ENCODE assay signal across 15 cellular contexts in genomic region chr7:155469311-155470185, GRCh38.
DNase-seq lines count a peak whose midpoint lies in the region; ATAC-seq lines count a peak whose summit lies in the region.
"Had no signal": no experiment of that assay in that cellular context is flagged by ENCODE, and none has a peak within 500 bp of the region (broad histone marks: within the 10 kb centered on the region; RNA-seq: fewer than 3 reads in every experiment).

No MANE protein-coding gene starts in this region.

- H3K4me3 Mint-ChIP-seq in activated naive CD4-positive, alpha-beta T cell treated with anti-CD3 and anti-CD28 coated beads, Interleukin-2, amount 10 ng/mL, durations not matched to agents 7 days and 5 days = no peak overlapping the region
- H3K4me3 Mint-ChIP-seq in stimulated activated naive B cell treated with anti-CD40 and anti-IgM and Interleukin-4, amounts not matched to agents 10 μg/mL and 1 μg/mL and 100 μg/mL, for 72 hours = no peak overlapping the region

- peaks cover 100% of the 10 kb centered on the region for H3K27me3 Mint-ChIP-seq in activated naive CD4-positive, alpha-beta T cell treated with anti-CD3 and anti-CD28 coated beads, Interleukin-2, amount 10 ng/mL, durations not matched to agents 7 days and 5 days
- peaks cover 76 to 99% of the 10 kb centered on the region in 2 donors for H3K27me3 Mint-ChIP-seq in stimulated activated naive B cell treated with anti-CD40 and anti-IgM and Interleukin-4, amounts not matched to agents 10 μg/mL and 1 μg/mL and 100 μg/mL, for 72 hours

- peak overlapping the region; percentile 52; the same call in 1 of the 2 replicates for H3K27ac ChIP-seq in SK-N-MC
- H3K27ac ChIP-seq: BLaER1 treated with 17β-estradiol and CSF1 and Interleukin-3, amounts not matched to agents 10 nM and 100 nM; KMS-11; SJCRH30 had no signal

- H3K9me3 ChIP-seq in SK-N-MC (ENCODE audit: low read depth, low read length) (no peaks in the 10 kb centered on the region), iPS-15b (ENCODE audit: control insufficient read depth, insufficient read depth, low read length) (no peaks in the 10 kb centered on the region)
- H3K9me3 ChIP-seq: BLaER1 treated with 17β-estradiol and CSF1 and Interleukin-3, amounts not matched to agents 10 nM and 100 nM; SJCRH30 had no signal

- H3K9ac ChIP-seq in SK-N-MC (ENCODE audit: insufficient read length) (no peak overlapping the region), iPS-15b (ENCODE audit: low read depth, low read length) (no peak overlapping the region)
- H3K9ac ChIP-seq: BLaER1 treated with 17β-estradiol and CSF1 and Interleukin-3, amounts not matched to agents 10 nM and 100 nM; KMS-11 had no signal

- no peak for DNase-seq in activated naive CD4-positive, alpha-beta T cell treated with anti-CD3 and anti-CD28 coated beads, Interleukin-2, amount 10 ng/mL, durations not matched to agents 7 days and 5 days
- no peak for DNase-seq in activated naive CD4-positive, alpha-beta T cell treated with Interleukin-2 at 50 U/mL for 16 hours
- no peak for DNase-seq in SK-N-MC (ENCODE audit: low read depth, low spot score)
- no peak for DNase-seq in stimulated activated naive B cell treated with anti-CD40 and anti-IgM and Interleukin-4, amounts not matched to agents 10 μg/mL and 1 μg/mL and 100 μg/mL, for 72 hours
- no peak for DNase-seq in hepatic stellate cell (ENCODE audit: low spot score)
- DNase-seq in stimulated activated naive CD4-positive, alpha-beta T cell treated with Interleukin-2 at 50 U/mL for 16 hours (lab: John Stamatoyannopoulos, UW) = no peak
- DNase-seq in cortex of kidney (lab: John Stamatoyannopoulos, UW) = no peak
- DNase-seq: GF-D8, NCI-H774, RPMI8226, SJCRH30 had no signal

- H3K27me3 ChIP-seq in iPS-15b (ENCODE audit: control insufficient read depth, insufficient read depth, low read length) = peaks cover 99% of the 10 kb centered on the region

- H3K4me3 ChIP-seq in SK-N-MC = no peak overlapping the region
- H3K4me3 ChIP-seq in iPS-15b (ENCODE audit: low read depth, low read length) = peak overlapping the region; percentile 1
- H3K4me3 ChIP-seq: BLaER1 treated with 17β-estradiol and CSF1 and Interleukin-3, amounts not matched to agents 10 nM and 100 nM; SJCRH30 had no signal

- H3K4me1 ChIP-seq in iPS-15b (ENCODE audit: control insufficient read depth, insufficient read depth, low read length) = peaks cover 6% of the 10 kb centered on the region

- H3K36me3 Mint-ChIP-seq in activated naive CD4-positive, alpha-beta T cell treated with anti-CD3 and anti-CD28 coated beads, Interleukin-2, amount 10 ng/mL, durations not matched to agents 7 days and 5 days = no peaks in the 10 kb centered on the region
- no peaks in the 10 kb centered on the region for H3K36me3 Mint-ChIP-seq in stimulated activated naive B cell treated with anti-CD40 and anti-IgM and Interleukin-4, amounts not matched to agents 10 μg/mL and 1 μg/mL and 100 μg/mL, for 72 hours

- peaks cover 11% of the 10 kb centered on the region for H3K4me1 Mint-ChIP-seq in activated naive CD4-positive, alpha-beta T cell treated with anti-CD3 and anti-CD28 coated beads, Interleukin-2, amount 10 ng/mL, durations not matched to agents 7 days and 5 days
- H3K4me1 Mint-ChIP-seq in stimulated activated naive B cell treated with anti-CD40 and anti-IgM and Interleukin-4, amounts not matched to agents 10 μg/mL and 1 μg/mL and 100 μg/mL, for 72 hours = peaks cover 22 to 44% of the 10 kb centered on the region in 2 donors

- H3K9me3 Mint-ChIP-seq in activated naive CD4-positive, alpha-beta T cell treated with anti-CD3 and anti-CD28 coated beads, Interleukin-2, amount 10 ng/mL, durations not matched to agents 7 days and 5 days = no peaks in the 10 kb centered on the region
- no peaks in the 10 kb centered on the region for H3K9me3 Mint-ChIP-seq in stimulated activated naive B cell treated with anti-CD40 and anti-IgM and Interleukin-4, amounts not matched to agents 10 μg/mL and 1 μg/mL and 100 μg/mL, for 72 hours

- CTCF ChIA-PET in activated naive CD4-positive, alpha-beta T cell treated with anti-CD3 and anti-CD28 coated beads, Interleukin-2, amount 10 ng/mL, durations not matched to agents 7 days and 5 days (lab: Charles Lee) = no interaction called here

- ATAC-seq in stimulated activated naive B cell treated with anti-CD40 and anti-IgM and Interleukin-4, amounts not matched to agents 10 μg/mL and 1 μg/mL and 100 μg/mL, for 72 hours (replicated peaks) = no peak
- ATAC-seq: HepG2 had no signal

- H3K36me3 ChIP-seq in SK-N-MC (ENCODE audit: insufficient read depth, low read length) (no peaks in the 10 kb centered on the region), iPS-15b (ENCODE audit: control insufficient read depth, insufficient read depth, low read length) (no peaks in the 10 kb centered on the region)
- H3K36me3 ChIP-seq: BLaER1 treated with 17β-estradiol and CSF1 and Interleukin-3, amounts not matched to agents 10 nM and 100 nM; SJCRH30 had no signal

- H3K27ac Mint-ChIP-seq in activated naive CD4-positive, alpha-beta T cell treated with anti-CD3 and anti-CD28 coated beads, Interleukin-2, amount 10 ng/mL, durations not matched to agents 7 days and 5 days = peak overlapping the region; percentile 78
- H3K27ac Mint-ChIP-seq in stimulated activated naive B cell treated with anti-CD40 and anti-IgM and Interleukin-4, amounts not matched to agents 10 μg/mL and 1 μg/mL and 100 μg/mL, for 72 hours = peak overlapping the region; percentile 21
